In the genomic region with DNA sequence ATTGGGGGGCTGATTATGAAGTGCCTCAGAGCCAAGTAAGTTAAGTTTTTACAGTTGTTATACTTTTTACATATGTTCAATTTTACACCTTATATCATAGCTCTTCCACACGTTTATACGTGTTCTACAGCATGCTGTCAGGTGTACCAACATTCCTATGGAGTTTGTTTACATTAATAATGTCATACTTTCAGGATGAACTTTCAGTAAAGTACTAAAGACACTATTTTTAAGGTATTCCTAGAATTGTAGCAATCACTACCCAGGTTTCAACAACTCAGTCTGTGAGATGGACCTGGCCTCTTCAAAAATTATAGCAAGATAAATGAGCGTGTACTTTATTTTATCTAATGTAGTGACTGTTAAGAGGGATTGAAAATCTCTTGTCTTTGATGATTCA, we compare ENCODE assay signal across 19 cellular contexts.
"Had no signal": no experiment of that assay in that cellular context is flagged by ENCODE, and none has a peak within 500 bp of the region (broad histone marks: within the 10 kb centered on the region; RNA-seq: fewer than 3 reads in every experiment).

No MANE protein-coding gene starts in this region.

- H3K9me3 ChIP-seq: MG63 had no signal

- ATAC-seq: SK-N-SH treated with all-trans-retinoic acid at 6 μM for 48 hours had no signal

- H3K36me3 ChIP-seq: MG63 had no signal

- DNase-seq: Karpas-422, KG1, MG63, NCI-H1092, NCI-H1105 treated with DMSO at 0.1 percent for 48 hours, NCI-H1417 treated with DMSO at 0.1 percent for 48 hours, NCI-H146, NCI-H1694 treated with DMSO at 0.1 percent for 48 hours, NCI-H1930, NCI-H2081, NCI-H2107, NCI-H2227 treated with DMSO at 0.1 percent for 48 hours, NCI-H510A, NCI-H524 treated with DMSO at 0.1 percent for 48 hours, NCI-H69, NCI-H774, RPMI8226, SHP77 had no signal

- H3K27me3 ChIP-seq: MG63 had no signal

- H3K4me3 ChIP-seq: MG63 had no signal
